Comparison of ENCODE assay signal across 8 cellular contexts in genomic region chr12:126112849-126113248, GRCh38.
"Had no signal": no experiment of that assay in that cellular context is flagged by ENCODE, and none has a peak within 500 bp of the region (broad histone marks: within the 10 kb centered on the region; RNA-seq: fewer than 3 reads in every experiment).

No MANE protein-coding gene starts in this region.

- H3K4me2 ChIP-seq: GM23338 had no signal

- H3K4me3 ChIP-seq: GM23338, K562 had no signal

- ATAC-seq: GM23338, K562 had no signal

- DNase-seq: H9, HCEC 1CT, IMR-90 had no signal

- FAIRE-seq: H1, H54, HTR-8/SVneo, K562 had no signal
